ENCODE assay signal across 8 cellular contexts in genomic region chr6:14211596-14211961, GRCh38.
DNase-seq lines count a peak whose midpoint lies in the region; ATAC-seq and TF ChIP-seq lines count a peak whose summit lies in the region.

No MANE protein-coding gene starts in this region.

- peak overlapping the region; percentile 87 for H3K4me3 Mint-ChIP-seq in activated naive CD4-positive, alpha-beta T cell treated with anti-CD3 and anti-CD28 coated beads, Interleukin-2, amount 50 U/mL, for 24 hours

- H3K27me3 Mint-ChIP-seq in activated naive CD4-positive, alpha-beta T cell treated with anti-CD3 and anti-CD28 coated beads, Interleukin-2, amount 50 U/mL, for 24 hours: no peaks in the 10 kb centered on the region

- no peaks in the 10 kb centered on the region for H4K20me1 ChIP-seq in MM.1S (ENCODE audit: insufficient read depth, low read length)

- peak overlapping the region; percentile 78 for H2AFZ ChIP-seq in MM.1S (ENCODE audit: low read length)

- H3K36me3 ChIP-seq in MM.1S (replicated peaks; ENCODE audit: insufficient read depth, low read length) (no peaks in the 10 kb centered on the region), heart left ventricle (no peaks in the 10 kb centered on the region)

- 2 to 7% (median 5%) methylated on average over 11 to 19 of the region's 19 CpGs for WGBS in heart left ventricle, 4 donors

- no peak for TF ChIP-seq CTCF in MM.1S (IDR thresholded peaks at IDR 0.05; ENCODE audit: low read length)
- no peak for TF ChIP-seq CTCF in heart left ventricle (IDR thresholded peaks at IDR 0.05)

- H3K27me3 ChIP-seq in MM.1S (replicated peaks; ENCODE audit: insufficient read depth, low read length) (no peaks in the 10 kb centered on the region), heart left ventricle (no peaks in the 10 kb centered on the region)

- peak overlapping the region; percentile 51 for H3K4me2 ChIP-seq in MM.1S (ENCODE audit: low read depth, low read length)

- peak; percentile 21 to 65 (median 46) for ATAC-seq in heart left ventricle

- H3K36me3 Mint-ChIP-seq in activated naive CD4-positive, alpha-beta T cell treated with anti-CD3 and anti-CD28 coated beads, Interleukin-2, amount 50 U/mL, for 24 hours: no peaks in the 10 kb centered on the region

- peak overlapping the region; percentile 91 for H3K27ac Mint-ChIP-seq in activated naive CD4-positive, alpha-beta T cell treated with anti-CD3 and anti-CD28 coated beads, Interleukin-2, amount 50 U/mL, for 24 hours

- H3K9ac ChIP-seq in MM.1S (ENCODE audit: low read length): peak overlapping the region; percentile 57; the same call in 1 of the 2 replicates

- H3K4me1 Mint-ChIP-seq in activated naive CD4-positive, alpha-beta T cell treated with anti-CD3 and anti-CD28 coated beads, Interleukin-2, amount 50 U/mL, for 24 hours: peaks cover 16% of the 10 kb centered on the region

- 0 out of 2 replicates have a peak, but pooled peaks cover 6% of the 10 kb centered on the region for H3K4me1 ChIP-seq in MM.1S (ENCODE audit: low read length)
- H3K4me1 ChIP-seq in heart left ventricle: peaks cover 0 to 23% (median 15%) of the 10 kb centered on the region in 12 donors

- H3K9me2 ChIP-seq in MM.1S (replicated peaks; ENCODE audit: insufficient read depth, low read length): no peaks in the 10 kb centered on the region

- H3K4me3 ChIP-seq in MM.1S (ENCODE audit: low read length): peak overlapping the region; percentile 72
- peak overlapping the region in 11 of 12 donors; percentile 44 to 90 (median 77) for H3K4me3 ChIP-seq in heart left ventricle

- no peak for TF ChIP-seq POLR2A in heart left ventricle (IDR thresholded peaks at IDR 0.05)

- H3K9me3 ChIP-seq in MM.1S (replicated peaks; ENCODE audit: insufficient read depth, low read length): no peaks in the 10 kb centered on the region
- H3K9me3 ChIP-seq in heart left ventricle: no peaks in the 10 kb centered on the region

- DNase-seq in stimulated activated CD4-positive, alpha-beta T cell treated with anti-CD3 and anti-CD28 coated beads, Interleukin-12 subunit alpha, Interleukin-12 subunit beta, amount 100 ng/mL, for 4 hours: peak; percentile 28
- no peak for DNase-seq in stimulated activated CD4-positive, alpha-beta T cell treated with anti-CD3 and anti-CD28 coated beads, Interleukin-4, amount 100 ng/mL, for 24 hours
- DNase-seq in MM.1S (no peak), heart left ventricle (peak; percentile 68 to 82 (median 74)), posterior cingulate gyrus (peak in 7 of 10 donors; percentile 10 to 82 (median 25)), NCI-H1436 treated with DMSO at 0.1 percent for 48 hours (lab: John Stamatoyannopoulos, UW) (no peak), NCI-H446 treated with DMSO at 0.1 percent for 48 hours (lab: John Stamatoyannopoulos, UW) (no peak)

- H3K79me2 ChIP-seq in MM.1S (ENCODE audit: low read length): no peaks in the 10 kb centered on the region

- H3K27ac ChIP-seq in MM.1S (ENCODE audit: low read length) (no peak overlapping the region; the same call in 1 of the 2 replicates), heart left ventricle (peak overlapping the region; percentile 63 to 95 (median 85))

- no peaks in the 10 kb centered on the region for H3F3A ChIP-seq in MM.1S (ENCODE audit: insufficient read depth, low read length)

- intact Hi-C loops in heart left ventricle (cut with DNase I): loop anchor here (1.0 to 10.0 kb wide), 32 partner anchors 213 to 1413 kb away; partner anchors contain the start of gene JARID2 (in 4 of the 10)
- intact Hi-C loops in posterior cingulate gyrus (cut with DNase I): loop anchor here (2.0 to 10.0 kb wide), 5 partner anchors 66 to 1411 kb away; no protein-coding TSS in a partner anchor

- H3K9me3 Mint-ChIP-seq in activated naive CD4-positive, alpha-beta T cell treated with anti-CD3 and anti-CD28 coated beads, Interleukin-2, amount 50 U/mL, for 24 hours: no peaks in the 10 kb centered on the region

Comparison
In these comparisons a context has a peak if more than half of its experiments do, and no peak if none do; other contexts are left out.
1. DNase-seq: peak in stimulated activated CD4-positive, alpha-beta T cell treated with anti-CD3 and anti-CD28 coated beads, Interleukin-12 subunit alpha, Interleukin-12 subunit beta, amount 100 ng/mL, for 4 hours (single experiment), heart left ventricle (5 of 5) and posterior cingulate gyrus (7 of 10); none in stimulated activated CD4-positive, alpha-beta T cell treated with anti-CD3 and anti-CD28 coated beads, Interleukin-4, amount 100 ng/mL, for 24 hours (single experiment), MM.1S (single experiment), NCI-H1436 treated with DMSO at 0.1 percent for 48 hours (single experiment) and NCI-H446 treated with DMSO at 0.1 percent for 48 hours (single experiment).